8 cellular contexts compared by ENCODE assay signal in the genomic region with DNA sequence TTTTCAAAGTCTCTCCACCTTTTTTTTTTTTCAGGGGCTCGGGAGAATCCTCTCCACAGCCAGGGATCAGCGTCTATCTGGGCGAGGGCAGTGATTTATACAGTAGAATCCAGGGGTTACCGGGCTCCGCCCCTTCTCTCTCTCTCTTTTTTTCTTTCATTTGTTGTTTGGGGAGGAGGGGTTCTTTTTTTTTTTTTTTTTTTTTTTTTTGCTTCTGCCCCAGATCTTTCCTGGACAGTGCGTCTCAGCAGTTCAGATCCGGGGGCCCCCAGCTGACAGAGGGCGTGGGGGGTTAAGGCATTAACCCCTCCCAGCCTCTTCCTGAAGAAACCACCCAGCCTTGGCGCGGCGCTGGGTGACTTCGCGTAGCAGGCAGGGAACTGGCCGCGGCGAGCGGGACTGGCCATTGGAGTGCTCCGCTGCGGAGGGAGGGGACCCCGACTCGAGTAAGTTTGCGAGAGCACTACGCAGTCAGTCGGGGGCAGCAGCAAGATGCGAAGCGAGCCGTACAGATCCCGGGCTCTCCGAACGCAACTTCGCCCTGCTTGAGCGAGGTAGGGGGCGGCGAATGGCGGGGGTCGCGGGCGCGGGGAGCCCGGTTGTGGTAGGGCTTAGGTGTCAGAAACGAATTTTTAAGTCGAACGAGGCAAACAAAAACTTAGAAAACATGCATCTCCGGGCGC. TPM values are rescaled to one million over a fixed set of nuclear protein-coding genes. Genes with fewer than 3 reads are reported as not detected.
DNase-seq lines count a peak whose midpoint lies in the region; ATAC-seq and TF ChIP-seq lines count a peak whose summit lies in the region.

TSS of gene S1PR1 (plus strand) at position 474 of the 683 bp plus-strand sequence. CDS start 1,966 bp downstream, outside the sequence.

- H2AFZ ChIP-seq in fibroblast of lung (ENCODE audit: low read length), result peak within 1 kb of the TSS; percentile 82

- DNase-seq in GM13976 (ENCODE audit: low spot score), result peak; percentile 57
- DNase-seq in NCI-H69 (lab: John Stamatoyannopoulos, UW), result peak; percentile 64
- peak; percentile 68 for DNase-seq in activated T-helper 1 cell treated with anti-CD3 and anti-CD28 coated beads, Interleukin-12 subunit alpha, Interleukin-12 subunit beta, Interleukin-2, Interleukin-4 antibody, amounts not matched to agents 30 ng/mL and 10 ng/mL and 1 ng/mL, durations not matched to agents 14 hours and 24 hours and 36 hours (ENCODE audit: low spot score)
- DNase-seq in fibroblast of lung (ENCODE audit: low read depth in 2 of 2), result peak; percentile 63 to 73
- peak; percentile 49 for DNase-seq in natural killer cell
- no peak for DNase-seq in NCI-H2081 (lab: John Stamatoyannopoulos, UW)

- peaks cover 71% of the 10 kb centered on the region for H3K4me1 Mint-ChIP-seq in activated T-helper 1 cell treated with anti-CD3 and anti-CD28 coated beads, Interleukin-12 subunit alpha, Interleukin-12 subunit beta, Interleukin-2, Interleukin-4 antibody, amounts not matched to agents 30 ng/mL and 10 ng/mL and 1 ng/mL, durations not matched to agents 14 hours and 24 hours and 36 hours (ENCODE audit: low read depth)
- H3K4me1 Mint-ChIP-seq in natural killer cell, result peaks cover 64 to 66% of the 10 kb centered on the region in 2 donors
- H3K4me1 Mint-ChIP-seq in stimulated activated naive CD8-positive, alpha-beta T cell treated with anti-CD3 and anti-CD28 coated beads, Interleukin-15, Interleukin-2, amounts not matched to agents 100 ng/mL and 50 ng/mL, for 24 hours (ENCODE audit: low read depth), result peaks cover 60% of the 10 kb centered on the region

- H3K27me3 ChIP-seq in fibroblast of lung (ENCODE audit: control insufficient read depth, insufficient read depth, low read length), result no peaks in the 10 kb centered on the region

- H3K9me3 Mint-ChIP-seq in activated T-helper 1 cell treated with anti-CD3 and anti-CD28 coated beads, Interleukin-12 subunit alpha, Interleukin-12 subunit beta, Interleukin-2, Interleukin-4 antibody, amounts not matched to agents 30 ng/mL and 10 ng/mL and 1 ng/mL, durations not matched to agents 14 hours and 24 hours and 36 hours, result no peaks in the 10 kb centered on the region
- no peaks in the 10 kb centered on the region for H3K9me3 Mint-ChIP-seq in natural killer cell
- H3K9me3 Mint-ChIP-seq in stimulated activated naive CD8-positive, alpha-beta T cell treated with anti-CD3 and anti-CD28 coated beads, Interleukin-15, Interleukin-2, amounts not matched to agents 100 ng/mL and 50 ng/mL, for 24 hours, result no peaks in the 10 kb centered on the region

- H3K9me3 ChIP-seq in fibroblast of lung (ENCODE audit: control insufficient read depth, insufficient read depth, low read depth, low read length), result no peaks in the 10 kb centered on the region

- peak; percentile 34 for ATAC-seq in HG02642 (IDR thresholded peaks at IDR 0.05; ENCODE audit: poor library complexity, unreplicated experiment)
- ATAC-seq in natural killer cell, result peak; percentile 19 to 37 (median 33)

- H3K4me3 Mint-ChIP-seq in activated T-helper 1 cell treated with anti-CD3 and anti-CD28 coated beads, Interleukin-12 subunit alpha, Interleukin-12 subunit beta, Interleukin-2, Interleukin-4 antibody, amounts not matched to agents 30 ng/mL and 10 ng/mL and 1 ng/mL, durations not matched to agents 14 hours and 24 hours and 36 hours, result peak within 1 kb of the TSS; percentile 97
- peak within 1 kb of the TSS; percentile 98 for H3K4me3 Mint-ChIP-seq in natural killer cell
- H3K4me3 Mint-ChIP-seq in stimulated activated naive CD8-positive, alpha-beta T cell treated with anti-CD3 and anti-CD28 coated beads, Interleukin-15, Interleukin-2, amounts not matched to agents 100 ng/mL and 50 ng/mL, for 24 hours, result peak within 1 kb of the TSS; percentile 94

- peak within 1 kb of the TSS; percentile 94 for H3K4me2 ChIP-seq in fibroblast of lung (ENCODE audit: extremely low read depth, insufficient read depth, low read length)

- in situ Hi-C loops in GM13976 (cut with MboI; ENCODE audit: low sequenced_read_pairs, unreplicated experiment), result loop anchor here (10.0 kb wide), 1 partner anchor 102 kb away; no protein-coding TSS in a partner anchor

- H3K9ac ChIP-seq in fibroblast of lung (ENCODE audit: insufficient read depth, low read length), result peak within 1 kb of the TSS; percentile 58

- H3K4me3 ChIP-seq in fibroblast of lung (replicated peaks in 1 of 4; ENCODE audit: control extremely low read depth in 1 of 4, insufficient read depth in 1 of 4, low read depth in 3 of 4, low read length in 4 of 4), result peak within 1 kb of the TSS; percentile 50 to 91 (median 86)

- H3K4me1 ChIP-seq in fibroblast of lung (ENCODE audit: control insufficient read depth, extremely low read depth, insufficient read depth, low read length), result peaks cover 6% of the 10 kb centered on the region

- H3K36me3 Mint-ChIP-seq in activated T-helper 1 cell treated with anti-CD3 and anti-CD28 coated beads, Interleukin-12 subunit alpha, Interleukin-12 subunit beta, Interleukin-2, Interleukin-4 antibody, amounts not matched to agents 30 ng/mL and 10 ng/mL and 1 ng/mL, durations not matched to agents 14 hours and 24 hours and 36 hours (ENCODE audit: low read depth), result peaks cover 26% of the 10 kb centered on the region
- H3K36me3 Mint-ChIP-seq in natural killer cell, result peaks cover 26% of the 10 kb centered on the region
- H3K36me3 Mint-ChIP-seq in stimulated activated naive CD8-positive, alpha-beta T cell treated with anti-CD3 and anti-CD28 coated beads, Interleukin-15, Interleukin-2, amounts not matched to agents 100 ng/mL and 50 ng/mL, for 24 hours (ENCODE audit: low read depth), result peaks cover 52% of the 10 kb centered on the region

- no peak for TF ChIP-seq CTCF in GM13976 (IDR thresholded peaks at IDR 0.05; ENCODE audit: borderline replicate concordance, control extremely low read depth, extremely low read depth, insufficient read depth, missing control alignments)
- no peak for TF ChIP-seq CTCF in fibroblast of lung (conservative IDR thresholded peaks at IDR 0.05 in 1 of 2, IDR thresholded peaks at IDR 0.05 in 1 of 2; ENCODE audit: low read depth in 1 of 2, low read length in 2 of 2)
- no peak for TF ChIP-seq CTCF in natural killer cell (IDR thresholded peaks at IDR 0.05)

- H3K27ac ChIP-seq in fibroblast of lung (ENCODE audit: insufficient read depth, low read length), result no peak within 1 kb of the TSS

- H3K36me3 ChIP-seq in fibroblast of lung (ENCODE audit: control insufficient read depth, insufficient read depth, low read length), result no peaks in the 10 kb centered on the region

- intact Hi-C loops in activated T-helper 1 cell treated with anti-CD3 and anti-CD28 coated beads, Interleukin-12 subunit alpha, Interleukin-12 subunit beta, Interleukin-2, Interleukin-4 antibody, amounts not matched to agents 30 ng/mL and 10 ng/mL and 1 ng/mL, durations not matched to agents 14 hours and 24 hours and 36 hours (cut with micrococcal nuclease), result loop anchor here (1.0 to 5.0 kb wide), 5 partner anchors 121 to 794 kb away; partner anchors contain the start of gene SLC30A7
- intact Hi-C loops in natural killer cell (cut with micrococcal nuclease), result loop anchor here (5.0 kb wide), 4 partner anchors 76 to 524 kb away; no protein-coding TSS in a partner anchor

- no peaks in the 10 kb centered on the region for H3K79me2 ChIP-seq in fibroblast of lung (ENCODE audit: control insufficient read depth, insufficient read depth, low read length)

- no peaks in the 10 kb centered on the region for H4K20me1 ChIP-seq in fibroblast of lung (ENCODE audit: control insufficient read depth, extremely low read depth, insufficient read depth, low read length)

- H3K27me3 Mint-ChIP-seq in activated T-helper 1 cell treated with anti-CD3 and anti-CD28 coated beads, Interleukin-12 subunit alpha, Interleukin-12 subunit beta, Interleukin-2, Interleukin-4 antibody, amounts not matched to agents 30 ng/mL and 10 ng/mL and 1 ng/mL, durations not matched to agents 14 hours and 24 hours and 36 hours (ENCODE audit: insufficient read depth), result no peaks in the 10 kb centered on the region
- H3K27me3 Mint-ChIP-seq in natural killer cell (ENCODE audit: low read depth in 2 of 2), result no peaks in the 10 kb centered on the region
- H3K27me3 Mint-ChIP-seq in stimulated activated naive CD8-positive, alpha-beta T cell treated with anti-CD3 and anti-CD28 coated beads, Interleukin-15, Interleukin-2, amounts not matched to agents 100 ng/mL and 50 ng/mL, for 24 hours, result no peaks in the 10 kb centered on the region

- H3K27ac Mint-ChIP-seq in activated T-helper 1 cell treated with anti-CD3 and anti-CD28 coated beads, Interleukin-12 subunit alpha, Interleukin-12 subunit beta, Interleukin-2, Interleukin-4 antibody, amounts not matched to agents 30 ng/mL and 10 ng/mL and 1 ng/mL, durations not matched to agents 14 hours and 24 hours and 36 hours, result peak within 1 kb of the TSS; percentile 95
- peak within 1 kb of the TSS; percentile 91 to 96 for H3K27ac Mint-ChIP-seq in natural killer cell
- peak within 1 kb of the TSS; percentile 95 for H3K27ac Mint-ChIP-seq in stimulated activated naive CD8-positive, alpha-beta T cell treated with anti-CD3 and anti-CD28 coated beads, Interleukin-15, Interleukin-2, amounts not matched to agents 100 ng/mL and 50 ng/mL, for 24 hours

RNA-seq across cellular contexts. Expression of gene S1PR1, which starts in this region (rescaled TPM):
- 42.5 and 42.9 TPM in 2 replicates for total RNA-seq in activated T-helper 1 cell treated with anti-CD3 and anti-CD28 coated beads, Interleukin-12 subunit alpha, Interleukin-12 subunit beta, Interleukin-2, Interleukin-4 antibody, amounts not matched to agents 30 ng/mL and 10 ng/mL and 1 ng/mL, durations not matched to agents 14 hours and 24 hours and 36 hours
- total RNA-seq in fibroblast of lung, result 10.4 and 16.7 TPM in 2 replicates
- polyA plus RNA-seq in fibroblast of lung, result 5.9 and 6.2 TPM in 2 replicates
- polyA plus RNA-seq in fibroblast of lung (2012), result 3.7 and 3.9 TPM in 2 replicates
- polyA minus RNA-seq in fibroblast of lung (ENCODE audit: low replicate concordance), result 7.7 and 16.9 TPM in 2 replicates
- total RNA-seq in natural killer cell, result 100 to 1,000 TPM in 1 of 3 donors, 10 to 100 TPM in 2; 33.5 to 114 (median 80.2) TPM

Comparison
In these comparisons a context has a peak if more than half of its experiments do, and no peak if none do; other contexts are left out.
1. DNase-seq: peak in GM13976 (single experiment), NCI-H69 (single experiment), activated T-helper 1 cell treated with anti-CD3 and anti-CD28 coated beads, Interleukin-12 subunit alpha, Interleukin-12 subunit beta, Interleukin-2, Interleukin-4 antibody, amounts not matched to agents 30 ng/mL and 10 ng/mL and 1 ng/mL, durations not matched to agents 14 hours and 24 hours and 36 hours (single experiment), fibroblast of lung (2 of 2) and natural killer cell (single experiment); none in NCI-H2081 (0 of 2).
2. Peak in every context shown above with its lines, with median percentiles within 50 percentile points of each other: H3K27ac Mint-ChIP-seq and H3K4me3 Mint-ChIP-seq.